Comparison of ENCODE assay signal across 16 cellular contexts in genomic region chr11:119615879-119616190, GRCh38.
DNase-seq lines count a peak whose midpoint lies in the region; ATAC-seq and TF ChIP-seq lines count a peak whose summit lies in the region.
"Had no signal": no experiment of that assay in that cellular context is flagged by ENCODE, and none has a peak within 500 bp of the region (broad histone marks: within the 10 kb centered on the region; RNA-seq: fewer than 3 reads in every experiment).

No MANE protein-coding gene starts in this region.

- TF ChIP-seq CTCF in thyroid gland (IDR thresholded peaks at IDR 0.05) = no peak

- H3K36me3 Mint-ChIP-seq in T-helper 17 cell (ENCODE audit: low read depth) = no peaks in the 10 kb centered on the region
- H3K36me3 Mint-ChIP-seq: activated naive CD4-positive, alpha-beta T cell treated with anti-CD3 and anti-CD28 coated beads, Interleukin-2, amount 50 U/mL, for 72 hours had no signal

- peak overlapping the region in 4 of 11 experiments; percentile 15 to 65 (median 38); a peak in 5 of 22 replicates for H3K9ac ChIP-seq in BLaER1 treated with 17β-estradiol and CSF1 and Interleukin-3, amounts not matched to agents 10 nM and 100 nM

- peak; percentile 21 for ATAC-seq in HG02943 (IDR thresholded peaks at IDR 0.05; ENCODE audit: low read depth, unreplicated experiment)
- no peak for ATAC-seq in T-helper 17 cell
- ATAC-seq in GM21723 (IDR thresholded peaks at IDR 0.05; ENCODE audit: unreplicated experiment) = no peak
- ATAC-seq in HG02981 (IDR thresholded peaks at IDR 0.05; ENCODE audit: unreplicated experiment) = no peak
- ATAC-seq: activated naive CD4-positive, alpha-beta T cell treated with anti-CD3 and anti-CD28 coated beads, Interleukin-2, amount 50 U/mL, for 72 hours had no signal

- no peaks in the 10 kb centered on the region for H3K36me3 ChIP-seq in BLaER1 treated with 17β-estradiol and CSF1 and Interleukin-3, amounts not matched to agents 10 nM and 100 nM
- H3K36me3 ChIP-seq in thyroid gland = no peaks in the 10 kb centered on the region
- H3K36me3 ChIP-seq: pancreas had no signal

- TF ChIP-seq POLR2A in thyroid gland (IDR thresholded peaks at IDR 0.05) = no peak

- H3K27ac ChIP-seq in BLaER1 treated with 17β-estradiol and CSF1 and Interleukin-3, amounts not matched to agents 10 nM and 100 nM = peak overlapping the region in 5 of 11 experiments; percentile 3 to 81 (median 67); a peak in 8 of 22 replicates
- H3K27ac ChIP-seq in layer of hippocampus (ENCODE audit: low read depth, low read length) (peak overlapping the region; percentile 82), thyroid gland (no peak overlapping the region)
- H3K27ac ChIP-seq: VCaP had no signal

- H3K4me3 ChIP-seq in BLaER1 treated with 17β-estradiol and CSF1 and Interleukin-3, amounts not matched to agents 10 nM and 100 nM = no peak overlapping the region
- H3K4me3 ChIP-seq in thyroid gland (replicated peaks in 1 of 3) = no peak overlapping the region
- H3K4me3 ChIP-seq: pancreas had no signal

- peak overlapping the region; percentile 72 for H3K27ac Mint-ChIP-seq in T-helper 17 cell

- peaks cover 51 to 62% (median 57%) of the 10 kb centered on the region in 10 experiments for H3K4me1 ChIP-seq in BLaER1 treated with 17β-estradiol and CSF1 and Interleukin-3, amounts not matched to agents 10 nM and 100 nM
- peaks cover 0 to 8% of the 10 kb centered on the region in 2 donors for H3K4me1 ChIP-seq in thyroid gland
- H3K4me1 ChIP-seq: pancreas had no signal

- peaks cover 6% of the 10 kb centered on the region for H3K27me3 Mint-ChIP-seq in T-helper 17 cell

- H4K20me1 ChIP-seq in BLaER1 treated with 17β-estradiol and CSF1 and Interleukin-3, amounts not matched to agents 10 nM and 100 nM = no peaks in the 10 kb centered on the region

- intact Hi-C loops in thyroid gland (cut with DNase I) = no loop called here

- no peak overlapping the region for H3K4me3 Mint-ChIP-seq in T-helper 17 cell

- H3K27me3 ChIP-seq in BLaER1 treated with 17β-estradiol and CSF1 and Interleukin-3, amounts not matched to agents 10 nM and 100 nM = no peaks in the 10 kb centered on the region
- H3K27me3 ChIP-seq in layer of hippocampus (ENCODE audit: control insufficient read depth, insufficient read depth, low read length) (no peaks in the 10 kb centered on the region), thyroid gland (no peaks in the 10 kb centered on the region)
- H3K27me3 ChIP-seq: pancreas had no signal

- DNase-seq in T-helper 17 cell (no peak), thyroid gland (no peak), 8988T (no peak)
- DNase-seq: activated CD8-positive, alpha-beta memory T cell treated with anti-CD3 and anti-CD28 coated beads, Interleukin-2, amount 50 U/mL, for 4 hours; cerebellar nuclear complex; NCI-H1048; NCI-H345; pancreas; SHP77 treated with DMSO at 0.1 percent for 48 hours had no signal

- peak overlapping the region; percentile 25 to 89 (median 70) for H3K4me2 ChIP-seq in BLaER1 treated with 17β-estradiol and CSF1 and Interleukin-3, amounts not matched to agents 10 nM and 100 nM

- H3K9me3 ChIP-seq in BLaER1 treated with 17β-estradiol and CSF1 and Interleukin-3, amounts not matched to agents 10 nM and 100 nM (replicated peaks in 1 of 11) = peaks cover 0 to 29% (median 3%) of the 10 kb centered on the region in 11 experiments; a peak in 8 of 22 replicates
- H3K9me3 ChIP-seq in T-helper 17 cell (ENCODE audit: control insufficient read depth, low read length, poor library complexity, severe bottlenecking) (no peaks in the 10 kb centered on the region), thyroid gland (no peaks in the 10 kb centered on the region)
- H3K9me3 ChIP-seq: pancreas had no signal

- H3K4me1 Mint-ChIP-seq in T-helper 17 cell = peaks cover 20% of the 10 kb centered on the region
